ENCODE assay signal across 1 cellular context in the genomic region with DNA sequence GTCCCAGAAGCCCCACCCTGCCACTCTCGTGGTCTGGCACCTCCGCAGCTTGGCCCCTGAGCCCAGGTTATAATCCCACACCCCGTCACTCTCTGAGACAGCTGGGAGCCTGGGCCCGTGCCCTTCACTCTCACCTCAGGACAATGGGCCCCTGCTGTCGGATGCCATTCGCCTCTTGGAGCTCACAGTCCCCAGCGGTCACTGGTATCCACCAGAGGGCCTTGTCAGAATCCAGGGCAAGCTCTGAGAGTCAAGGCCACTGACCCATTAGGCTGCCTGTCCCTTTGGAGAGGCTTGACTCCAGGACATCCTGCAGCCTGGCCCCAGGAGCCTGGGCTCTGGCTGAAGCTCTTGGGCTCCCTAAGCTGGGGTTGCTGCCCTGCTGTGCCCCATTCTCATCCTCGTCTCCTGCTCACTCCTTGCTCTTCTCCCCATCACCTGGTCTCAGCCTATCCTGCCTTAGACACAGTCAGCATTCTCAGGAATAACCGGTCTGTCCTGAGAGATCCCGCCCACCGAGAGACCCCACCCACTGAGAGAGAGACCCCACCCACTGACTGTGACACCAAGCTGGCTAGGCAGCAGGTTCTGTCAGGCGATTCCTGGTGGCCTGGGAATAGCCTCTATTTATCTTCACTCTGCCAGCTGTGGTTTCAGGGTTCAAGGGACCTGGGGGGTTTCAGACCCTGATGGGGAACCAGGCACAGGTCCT.
TF ChIP-seq lines count a peak whose summit lies in the region.

No MANE protein-coding gene starts in this region.

TF ChIP-seq in HepG2, 621 proteins besides CTCF, POLR2A, EP300 and RAD21:
- TF ChIP-seq MNT (IDR thresholded peaks at IDR 0.05) (no peak), GTF2F1 (IDR thresholded peaks at IDR 0.05; ENCODE audit: low read length) (no peak), HDAC2 (CRISPR knock-in tag; IDR thresholded peaks at IDR 0.05) (no peak), ZC3H13 (CRISPR knock-in tag; IDR thresholded peaks at IDR 0.05) (no peak), ZSCAN12 (CRISPR knock-in tag; IDR thresholded peaks at IDR 0.05) (no peak)
- TF ChIP-seq, protein P1, sequence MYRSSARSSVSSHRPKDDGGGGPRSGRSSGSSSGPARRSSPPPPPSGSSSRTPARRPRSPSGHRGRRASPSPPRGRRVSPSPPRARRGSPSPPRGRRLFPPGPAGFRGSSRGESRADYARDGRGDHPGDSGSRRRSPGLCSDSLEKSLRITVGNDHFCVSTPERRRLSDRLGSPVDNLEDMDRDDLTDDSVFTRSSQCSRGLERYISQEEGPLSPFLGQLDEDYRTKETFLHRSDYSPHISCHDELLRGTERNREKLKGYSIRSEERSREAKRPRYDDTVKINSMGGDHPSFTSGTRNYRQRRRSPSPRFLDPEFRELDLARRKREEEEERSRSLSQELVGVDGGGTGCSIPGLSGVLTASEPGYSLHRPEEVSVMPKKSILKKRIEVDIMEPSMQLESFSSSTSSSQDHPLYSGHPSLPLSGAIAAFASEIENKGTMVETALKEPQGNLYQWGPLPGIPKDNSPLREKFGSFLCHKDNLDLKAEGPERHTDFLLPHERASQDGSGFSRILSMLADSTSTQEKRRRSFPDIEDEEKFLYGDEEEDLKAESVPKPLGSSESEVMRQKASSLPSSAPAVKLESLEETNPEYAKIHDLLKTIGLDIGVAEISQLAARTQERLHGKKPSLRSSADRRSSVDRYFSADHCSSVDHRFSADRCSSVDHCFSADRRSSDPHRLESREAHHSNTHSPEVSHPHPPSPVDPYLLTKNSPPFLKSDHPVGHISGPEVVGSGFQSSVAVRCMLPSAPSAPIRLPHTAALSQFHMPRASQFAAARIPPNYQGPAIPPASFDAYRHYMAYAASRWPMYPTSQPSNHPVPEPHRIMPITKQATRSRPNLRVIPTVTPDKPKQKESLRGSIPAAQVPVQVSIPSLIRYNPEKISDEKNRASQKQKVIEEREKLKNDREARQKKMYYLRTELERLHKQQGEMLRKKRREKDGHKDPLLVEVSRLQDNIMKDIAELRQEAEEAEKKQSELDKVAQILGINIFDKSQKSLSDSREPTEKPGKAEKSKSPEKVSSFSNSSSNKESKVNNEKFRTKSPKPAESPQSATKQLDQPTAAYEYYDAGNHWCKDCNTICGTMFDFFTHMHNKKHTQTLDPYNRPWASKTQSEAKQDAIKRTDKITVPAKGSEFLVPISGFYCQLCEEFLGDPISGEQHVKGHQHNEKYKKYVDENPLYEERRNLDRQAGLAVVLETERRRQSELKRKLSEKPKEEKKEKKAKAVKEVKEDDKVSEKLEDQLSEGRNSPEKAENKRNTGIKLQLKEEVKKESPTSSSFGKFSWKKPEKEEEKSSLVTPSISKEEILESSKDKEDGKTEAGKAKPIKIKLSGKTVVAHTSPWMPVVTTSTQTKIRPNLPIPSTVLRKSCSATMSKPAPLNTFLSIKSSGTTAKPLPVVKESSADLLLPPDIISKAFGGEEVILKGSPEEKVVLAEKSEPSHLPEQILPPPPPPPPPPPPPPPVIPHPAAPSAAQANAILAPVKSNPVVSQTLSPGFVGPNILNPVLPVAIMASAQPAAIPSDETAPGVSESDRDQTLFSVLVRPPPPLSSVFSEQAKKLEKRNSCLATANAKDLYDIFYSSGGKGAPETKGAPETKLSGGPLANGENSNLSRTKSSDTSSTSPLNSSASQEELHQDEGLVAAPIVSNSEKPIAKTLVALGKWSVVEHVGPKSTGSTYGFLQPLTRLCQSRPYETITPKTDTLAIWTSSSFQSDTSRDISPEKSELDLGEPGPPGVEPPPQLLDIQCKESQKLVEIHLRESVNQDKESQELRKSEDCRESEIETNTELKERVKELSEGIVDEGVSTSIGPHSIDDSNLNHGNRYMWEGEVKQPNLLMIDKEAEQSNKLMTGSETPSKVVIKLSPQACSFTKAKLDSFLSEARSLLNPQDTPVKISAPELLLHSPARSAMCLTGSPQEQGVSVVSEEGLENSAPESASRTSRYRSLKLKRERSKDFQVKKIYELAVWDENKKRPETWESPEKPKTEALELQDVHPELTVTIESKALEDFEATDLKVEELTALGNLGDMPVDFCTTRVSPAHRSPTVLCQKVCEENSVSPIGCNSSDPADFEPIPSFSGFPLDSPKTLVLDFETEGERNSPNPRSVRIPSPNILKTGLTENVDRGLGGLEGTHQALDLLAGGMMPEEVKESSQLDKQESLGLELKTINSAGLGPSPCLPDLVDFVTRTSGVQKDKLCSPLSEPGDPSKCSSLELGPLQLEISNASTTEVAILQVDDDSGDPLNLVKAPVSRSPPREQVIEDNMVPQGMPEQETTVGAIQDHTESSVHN (CRISPR knock-in tag; IDR thresholded peaks at IDR 0.05) = no peak
TF ChIP-seq in HepG2: peak in this region for 0.
